Comparison of ENCODE assay signal across 19 cellular contexts in genomic region chr1:47406966-47407365, GRCh38. TPM values are rescaled to one million over a fixed set of nuclear protein-coding genes. Genes with fewer than 3 reads are reported as not detected.
DNase-seq lines count a peak whose midpoint lies in the region; ATAC-seq and TF ChIP-seq lines count a peak whose summit lies in the region.
"Had no signal": no experiment of that assay in that cellular context is flagged by ENCODE, and none has a peak within 500 bp of the region (broad histone marks: within the 10 kb centered on the region; RNA-seq: fewer than 3 reads in every experiment).

No MANE protein-coding gene starts in this region.

- H3K9ac ChIP-seq in GM23248 = no peak overlapping the region

- H3K27me3 ChIP-seq in GM23248 (replicated peaks; ENCODE audit: insufficient read depth) (no peaks in the 10 kb centered on the region), SJSA1 (replicated peaks) (no peaks in the 10 kb centered on the region), osteoblast (ENCODE audit: insufficient read depth, low read length) (no peaks in the 10 kb centered on the region), psoas muscle (ENCODE audit: insufficient read depth in 3 of 3, low read length in 2 of 3) (peaks cover 0 to 13% (median 0%) of the 10 kb centered on the region in 3 donors), left ventricle myocardium inferior (ENCODE audit: low read depth) (peaks cover 83% of the 10 kb centered on the region)

- in situ Hi-C loops in GM23248 (cut with MboI) = no loop called here

- no peak overlapping the region for H2AFZ ChIP-seq in GM23248
- H2AFZ ChIP-seq in osteoblast (ENCODE audit: low read length) = no peak overlapping the region

- DNase-seq in GM23248 = peak; percentile 22
- no peak for DNase-seq in SJSA1 (ENCODE audit: low read depth in 1 of 2, low spot score in 2 of 2)
- peak; percentile 82 for DNase-seq in osteoblast (ENCODE audit: insufficient read length, low spot score, missing footprints)
- DNase-seq in MV-4-11 (lab: John Stamatoyannopoulos, UW) = no peak
- DNase-seq in psoas muscle = no peak
- DNase-seq in left ventricle myocardium inferior = no peak
- DNase-seq: C1 segment of cervical spinal cord; Calu3; CD4-positive, alpha-beta memory T cell; COR-L47; DMS53; DMS79 treated with DMSO at 0.1 percent for 48 hours; GDM1; GOT3 had no signal

- H3K36me3 ChIP-seq in GM23248 (ENCODE audit: low read depth) (no peaks in the 10 kb centered on the region), SJSA1 (peaks cover 55% of the 10 kb centered on the region), osteoblast (ENCODE audit: insufficient read depth, low read length) (no peaks in the 10 kb centered on the region), psoas muscle (ENCODE audit: insufficient read depth in 1 of 2, low read depth in 1 of 2) (no peaks in the 10 kb centered on the region), left ventricle myocardium inferior (no peaks in the 10 kb centered on the region)
- H3K36me3 ChIP-seq: HAP-1 had no signal

- intact Hi-C loops in psoas muscle (cut with DNase I) = no loop called here
- intact Hi-C loops in left ventricle myocardium inferior (cut with micrococcal nuclease) = no loop called here

- peaks cover 54% of the 10 kb centered on the region for H3F3A ChIP-seq in GM23248 (ENCODE audit: insufficient read depth)

- H3K9me3 ChIP-seq in GM23248 (ENCODE audit: low read depth) (no peaks in the 10 kb centered on the region), SJSA1 (replicated peaks) (no peaks in the 10 kb centered on the region), osteoblast (ENCODE audit: low read depth, low read length) (no peaks in the 10 kb centered on the region), psoas muscle (no peaks in the 10 kb centered on the region), left ventricle myocardium inferior (replicated peaks) (no peaks in the 10 kb centered on the region)
- H3K9me3 ChIP-seq: HAP-1 had no signal

- H3K9me2 ChIP-seq in GM23248 (ENCODE audit: insufficient read depth) = no peaks in the 10 kb centered on the region

- H3K79me2 ChIP-seq in GM23248 (ENCODE audit: insufficient read depth) = no peaks in the 10 kb centered on the region
- H3K79me2 ChIP-seq in osteoblast (ENCODE audit: insufficient read depth, low read length) = no peaks in the 10 kb centered on the region

- 79 to 88% methylated on average over 5 of the region's 5 CpGs for WGBS in GM23248 (ENCODE audit: low coverage in 1 of 2, low lambda C conversion rate in 2 of 2, missing lambda C conversion rate in 2 of 2), 2 experiments
- WGBS in psoas muscle, 3 donors = 91 to 94% (median 94%) methylated on average over 5 of the region's 5 CpGs

- H3K4me1 ChIP-seq in GM23248 (ENCODE audit: insufficient read depth) (peaks cover 57% of the 10 kb centered on the region), SJSA1 (replicated peaks) (peaks cover 56% of the 10 kb centered on the region), osteoblast (ENCODE audit: insufficient read depth, low read length) (peaks cover 46% of the 10 kb centered on the region), psoas muscle (no peaks in the 10 kb centered on the region), left ventricle myocardium inferior (no peaks in the 10 kb centered on the region)
- H3K4me1 ChIP-seq: HAP-1 had no signal

- no peaks in the 10 kb centered on the region for H4K20me1 ChIP-seq in GM23248 (ENCODE audit: insufficient read depth)
- no peaks in the 10 kb centered on the region for H4K20me1 ChIP-seq in osteoblast (ENCODE audit: insufficient read depth, low read length)

- TF ChIP-seq CTCF in osteoblast (IDR thresholded peaks at IDR 0.05; ENCODE audit: extremely low read depth, low read depth, low read length) = no peak
- no peak for TF ChIP-seq CTCF in psoas muscle (IDR thresholded peaks at IDR 0.05)
- no peak for TF ChIP-seq CTCF in left ventricle myocardium inferior (IDR thresholded peaks at IDR 0.05; ENCODE audit: borderline replicate concordance)

- no peak for ATAC-seq in psoas muscle
- ATAC-seq: GM12878 had no signal

- no peak overlapping the region for H3K4me3 ChIP-seq in GM23248
- H3K4me3 ChIP-seq in SJSA1 = no peak overlapping the region
- H3K4me3 ChIP-seq in osteoblast (ENCODE audit: insufficient read depth, low read length) = no peak overlapping the region
- H3K4me3 ChIP-seq in psoas muscle = no peak overlapping the region
- H3K4me3 ChIP-seq in left ventricle myocardium inferior = no peak overlapping the region
- H3K4me3 ChIP-seq: GM12878, HAP-1 had no signal

- H3K4me2 ChIP-seq in GM23248 (ENCODE audit: unreplicated experiment) = peak overlapping the region; percentile 2
- no peak overlapping the region for H3K4me2 ChIP-seq in osteoblast (ENCODE audit: insufficient read depth, low read length)

- H3K27ac ChIP-seq in GM23248 (no peak overlapping the region), SJSA1 (peak overlapping the region; percentile 59; the same call in 1 of the 2 replicates), osteoblast (ENCODE audit: low read depth, low read length) (no peak overlapping the region), psoas muscle (no peak overlapping the region), left ventricle myocardium inferior (replicated peaks) (no peak overlapping the region)

RNA-seq across cellular contexts. Expression of gene FOXE3, which starts 9.1 kb away (rescaled TPM):
- 0.13 TPM in 1 of 2 replicates, not detected in the other for total RNA-seq in GM23248 (2014; rRNA removed; shearing (Covaris generic))
- polyA plus RNA-seq in GM23248 (2016; fragmentation: Nextera tagmentation; extraction: Ambion mirVana) = 0.13 TPM in 1 of 2 replicates, not detected in the other
- not detected in 2 replicates for total RNA-seq in SJSA1 (2014; rRNA removed; shearing (Covaris generic))
- total RNA-seq in osteoblast = not detected in 2 replicates
- total RNA-seq in psoas muscle = under 1 TPM in 1 of 4 donors, not detected in 3; 0.10 TPM
- polyA plus RNA-seq in psoas muscle = under 1 TPM in 2 of 3 donors, not detected in 1; 0.03 to 0.08 TPM
- not detected for total RNA-seq in left ventricle myocardium inferior
- total RNA-seq: A172; A673; Calu3; CD4-positive, alpha-beta memory T cell; Daoy; GM12878 had no signal
- polyA plus RNA-seq: CD4-positive, alpha-beta memory T cell had no signal

RNA-seq across cellular contexts. Expression of gene FOXD2, which starts 30.9 kb away (rescaled TPM):
- total RNA-seq in GM23248 (2014; rRNA removed; shearing (Covaris generic)) = 0.43 TPM in 1 of 2 replicates, not detected in the other
- polyA plus RNA-seq in GM23248 (2016; fragmentation: Nextera tagmentation; extraction: Ambion mirVana) = 0.15 and 0.20 TPM in 2 replicates
- 10.7 and 12.9 TPM in 2 replicates for total RNA-seq in SJSA1 (2014; rRNA removed; shearing (Covaris generic))
- total RNA-seq in osteoblast = 0.59 and 0.72 TPM in 2 replicates
- under 1 TPM; 0.04 to 0.13 (median 0.09) TPM for total RNA-seq in psoas muscle
- under 1 TPM; 0.04 TPM for polyA plus RNA-seq in psoas muscle
- not detected for total RNA-seq in left ventricle myocardium inferior

Comparison
In these comparisons a context has a peak if more than half of its experiments do, and no peak if none do; other contexts are left out.
1. DNase-seq: peak in GM23248 (single experiment) and osteoblast (single experiment); none in SJSA1 (0 of 2), MV-4-11 (single experiment), psoas muscle (0 of 2) and left ventricle myocardium inferior (single experiment).